ENCODE assay signal across 8 cellular contexts in the genomic region with DNA sequence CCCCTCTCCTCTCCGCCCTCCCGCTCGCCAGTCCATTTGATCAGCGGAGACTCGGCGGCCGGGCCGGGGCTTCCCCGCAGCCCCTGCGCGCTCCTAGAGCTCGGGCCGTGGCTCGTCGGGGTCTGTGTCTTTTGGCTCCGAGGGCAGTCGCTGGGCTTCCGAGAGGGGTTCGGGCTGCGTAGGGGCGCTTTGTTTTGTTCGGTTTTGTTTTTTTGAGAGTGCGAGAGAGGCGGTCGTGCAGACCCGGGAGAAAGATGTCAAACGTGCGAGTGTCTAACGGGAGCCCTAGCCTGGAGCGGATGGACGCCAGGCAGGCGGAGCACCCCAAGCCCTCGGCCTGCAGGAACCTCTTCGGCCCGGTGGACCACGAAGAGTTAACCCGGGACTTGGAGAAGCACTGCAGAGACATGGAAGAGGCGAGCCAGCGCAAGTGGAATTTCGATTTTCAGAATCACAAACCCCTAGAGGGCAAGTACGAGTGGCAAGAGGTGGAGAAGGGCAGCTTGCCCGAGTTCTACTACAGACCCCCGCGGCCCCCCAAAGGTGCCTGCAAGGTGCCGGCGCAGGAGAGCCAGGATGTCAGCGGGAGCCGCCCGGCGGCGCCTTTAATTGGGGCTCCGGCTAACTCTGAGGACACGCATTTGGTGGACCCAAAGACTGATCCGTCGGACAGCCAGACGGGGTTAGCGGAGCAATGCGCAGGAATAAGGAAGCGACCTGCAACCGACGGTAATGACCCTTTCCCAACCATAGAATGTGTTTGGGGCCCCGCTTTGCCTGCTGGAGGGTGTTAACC. TPM values are rescaled to one million over a fixed set of nuclear protein-coding genes. Genes with fewer than 3 reads are reported as not detected.
DNase-seq lines count a peak whose midpoint lies in the region; ATAC-seq and TF ChIP-seq lines count a peak whose summit lies in the region.

No MANE protein-coding gene starts in this region.

- H3K27ac ChIP-seq in SJSA1 (peak overlapping the region; percentile 98), lower lobe of right lung (peak overlapping the region; percentile 99), thymus (ENCODE audit: low read depth) (peak overlapping the region; percentile 100)

- peak overlapping the region; percentile 96 for H3K4me3 Mint-ChIP-seq in dendritic cell treated with granulocyte-macrophage colony-stimulating factor and Interleukin-4, amounts not matched to agents 40 ng/mL and 50 ng/mL, for 4 days

- H3K4me3 ChIP-seq in SJSA1 (peak overlapping the region; percentile 80), lower lobe of right lung (peak overlapping the region; percentile 91), thymus (ENCODE audit: low read length) (peak overlapping the region; percentile 96)

- no peaks in the 10 kb centered on the region for H3K9me3 ChIP-seq in SJSA1 (replicated peaks)
- H3K9me3 ChIP-seq in lower lobe of right lung: no peaks in the 10 kb centered on the region
- no peaks in the 10 kb centered on the region for H3K9me3 ChIP-seq in thymus (ENCODE audit: control insufficient read depth)

- WGBS in thymus: under 1% methylated on average over 62 of the region's 62 CpGs

- no peaks in the 10 kb centered on the region for H3K9me3 Mint-ChIP-seq in dendritic cell treated with granulocyte-macrophage colony-stimulating factor and Interleukin-4, amounts not matched to agents 40 ng/mL and 50 ng/mL, for 4 days

- intact Hi-C loops in dendritic cell treated with granulocyte-macrophage colony-stimulating factor and Interleukin-4, amounts not matched to agents 40 ng/mL and 50 ng/mL, for 4 days (cut with micrococcal nuclease): loop anchor here (1.0 to 10.0 kb wide), 5 partner anchors 8 to 703 kb away; a partner anchor contains a TSS
- intact Hi-C loops in lower lobe of right lung (cut with DNase I): no loop called here

- H3K36me3 ChIP-seq in SJSA1 (peaks cover 54% of the 10 kb centered on the region), lower lobe of right lung (peaks cover 26% of the 10 kb centered on the region), thymus (ENCODE audit: control insufficient read depth, insufficient read depth) (peaks cover 4% of the 10 kb centered on the region)

- ATAC-seq in HG02938 (IDR thresholded peaks at IDR 0.05; ENCODE audit: unreplicated experiment) (peak; percentile 4), lower lobe of right lung (peak; percentile 45 to 58)

- peaks cover 46% of the 10 kb centered on the region for H3K36me3 Mint-ChIP-seq in dendritic cell treated with granulocyte-macrophage colony-stimulating factor and Interleukin-4, amounts not matched to agents 40 ng/mL and 50 ng/mL, for 4 days (ENCODE audit: low read depth)

- peak overlapping the region; percentile 100 for H3K27ac Mint-ChIP-seq in dendritic cell treated with granulocyte-macrophage colony-stimulating factor and Interleukin-4, amounts not matched to agents 40 ng/mL and 50 ng/mL, for 4 days

- peak; percentile 23 for DNase-seq in SKM-1 treated with dmso at 0.1 percent for 144 hours (lab: John Stamatoyannopoulos, UW; ENCODE audit: unreplicated experiment)
- no peak for DNase-seq in SKM-1 (lab: John Stamatoyannopoulos, UW; ENCODE audit: unreplicated experiment)
- peak in 1 of 2 experiments; percentile 57 for DNase-seq in SJSA1 (ENCODE audit: low read depth in 1 of 2, low spot score in 2 of 2)
- DNase-seq in lower lobe of right lung: peak; percentile 67
- no peak for DNase-seq in activated CD4-positive, CD25-positive, alpha-beta regulatory T cell (lab: John Stamatoyannopoulos, UW)

- H3K27me3 Mint-ChIP-seq in dendritic cell treated with granulocyte-macrophage colony-stimulating factor and Interleukin-4, amounts not matched to agents 40 ng/mL and 50 ng/mL, for 4 days: no peaks in the 10 kb centered on the region

- peaks cover 47% of the 10 kb centered on the region for H3K4me1 ChIP-seq in SJSA1 (replicated peaks)
- peaks cover 64% of the 10 kb centered on the region for H3K4me1 ChIP-seq in lower lobe of right lung
- peaks cover 7% of the 10 kb centered on the region for H3K4me1 ChIP-seq in thymus (ENCODE audit: control insufficient read depth, insufficient read depth, low read length)

- H3K27me3 ChIP-seq in SJSA1 (replicated peaks) (no peaks in the 10 kb centered on the region), lower lobe of right lung (ENCODE audit: low read depth) (no peaks in the 10 kb centered on the region), thymus (ENCODE audit: control insufficient read depth, insufficient read depth) (no peaks in the 10 kb centered on the region)

- no peak for TF ChIP-seq CTCF in lower lobe of right lung (IDR thresholded peaks at IDR 0.05)

- peaks cover 46% of the 10 kb centered on the region for H3K4me1 Mint-ChIP-seq in dendritic cell treated with granulocyte-macrophage colony-stimulating factor and Interleukin-4, amounts not matched to agents 40 ng/mL and 50 ng/mL, for 4 days (ENCODE audit: low read depth)

RNA-seq across cellular contexts. Expression of a gene that starts 0.6 kb away (rescaled TPM):
- total RNA-seq in SJSA1 (2014; rRNA removed; shearing (Covaris generic)): 42.8 and 44.8 TPM in 2 replicates
- total RNA-seq in lower lobe of right lung: 57.7 TPM
- 103 TPM for polyA plus RNA-seq in thymus

RNA-seq across cellular contexts. Expression of a gene that starts 21.8 kb away (rescaled TPM):
- total RNA-seq in SJSA1 (2014; rRNA removed; shearing (Covaris generic)): 0.78 and 1.8 TPM in 2 replicates
- not detected for total RNA-seq in lower lobe of right lung
- polyA plus RNA-seq in thymus: 2.4 TPM

Comparison
In these comparisons a context has a peak if more than half of its experiments do, and no peak if none do; other contexts are left out.
1. DNase-seq: peak in SKM-1 treated with dmso at 0.1 percent for 144 hours (single experiment) and lower lobe of right lung (single experiment); none in SKM-1 (single experiment) and activated CD4-positive, CD25-positive, alpha-beta regulatory T cell (0 of 4).
2. Peak in every context shown above with its lines, with median percentiles within 50 percentile points of each other: H3K27ac ChIP-seq and H3K4me3 ChIP-seq.